In genomic region chr1:41498809-41499208, GRCh38 we compare ENCODE assay signal across 9 cellular contexts. TPM values are rescaled to one million over a fixed set of nuclear protein-coding genes. Genes with fewer than 3 reads are reported as not detected.
DNase-seq lines count a peak whose midpoint lies in the region; ATAC-seq and TF ChIP-seq lines count a peak whose summit lies in the region.
"Had no signal": no experiment of that assay in that cellular context is flagged by ENCODE, and none has a peak within 500 bp of the region (broad histone marks: within the 10 kb centered on the region; RNA-seq: fewer than 3 reads in every experiment).

No MANE protein-coding gene starts in this region.

- H3K4me1 ChIP-seq in mucosa of descending colon (ENCODE audit: low read depth), result peaks cover 55% of the 10 kb centered on the region

- ATAC-seq in mucosa of descending colon (peak; percentile 52), GM18520 (IDR thresholded peaks at IDR 0.05; ENCODE audit: unreplicated experiment) (no peak), HG02798 (IDR thresholded peaks at IDR 0.05; ENCODE audit: poor library complexity, unreplicated experiment) (no peak)

- no peaks in the 10 kb centered on the region for H3K9me3 ChIP-seq in mucosa of descending colon

- no peak overlapping the region for H3K4me3 ChIP-seq in mucosa of descending colon

- H3K36me3 ChIP-seq in mucosa of descending colon (ENCODE audit: low read depth), result no peaks in the 10 kb centered on the region

- intact Hi-C loops in mucosa of descending colon (cut with DNase I, micrococcal nuclease), result no loop called here

- TF ChIP-seq CTCF in mucosa of descending colon (IDR thresholded peaks at IDR 0.05), result no peak

- DNase-seq in A172 (ENCODE audit: low spot score), result peak; percentile 87
- peak; percentile 96 for DNase-seq in NCI-H2029 treated with DMSO at 0.1 percent for 48 hours (lab: John Stamatoyannopoulos, UW)
- DNase-seq in dermis microvascular lymphatic vessel endothelial cell (ENCODE audit: low read depth in 2 of 2), result peak; percentile 27 to 36
- DNase-seq in mucosa of descending colon, result peak; percentile 83 to 92 (median 89)
- DNase-seq in stimulated activated CD4-positive, alpha-beta T cell treated with anti-CD3 and anti-CD28 coated beads, Interleukin-4, amount 100 ng/mL, for 4 hours, result no peak
- no peak for DNase-seq in Ammon's horn (ENCODE audit: low spot score)
- DNase-seq: nephron progenitor cell had no signal

RNA-seq across cellular contexts. Expression of gene EDN2, which starts 14.3 kb away (rescaled TPM):
- total RNA-seq in A172 (2014; rRNA removed; shearing (Covaris generic)), result 1.3 and 2.6 TPM in 2 replicates
- total RNA-seq in dermis microvascular lymphatic vessel endothelial cell (not detected in 2 replicates), mucosa of descending colon (1 to 10 TPM; 1.6 to 5.8 (median 2.0) TPM)

Comparison
In these comparisons a context has a peak if more than half of its experiments do, and no peak if none do; other contexts are left out.
1. DNase-seq: peak in A172 (single experiment), NCI-H2029 treated with DMSO at 0.1 percent for 48 hours (single experiment), dermis microvascular lymphatic vessel endothelial cell (2 of 2) and mucosa of descending colon (3 of 3); none in stimulated activated CD4-positive, alpha-beta T cell treated with anti-CD3 and anti-CD28 coated beads, Interleukin-4, amount 100 ng/mL, for 4 hours (0 of 2) and Ammon's horn (single experiment).